Comparison of ENCODE assay signal across 8 cellular contexts in genomic region chr9:127586537-127586936, GRCh38. TPM values are rescaled to one million over a fixed set of nuclear protein-coding genes. Genes with fewer than 3 reads are reported as not detected.
DNase-seq lines count a peak whose midpoint lies in the region; ATAC-seq and TF ChIP-seq lines count a peak whose summit lies in the region.

No MANE protein-coding gene starts in this region.

- CTCF ChIA-PET in CD8-positive, alpha-beta T cell (lab: Charles Lee) = interaction anchor here (0.6 to 10.6 kb wide), 19 partner anchors 8 to 335 kb away, joined by 3 to 106 read pairs (median 4); partner anchors contain the start of gene TOR2A
- CTCF ChIA-PET in PC-3 (lab: Charles Lee) = no interaction called here

- H3K79me2 ChIP-seq in PC-3 (ENCODE audit: low read length) (0 out of 2 replicates have a peak, but pooled peaks cover 4% of the 10 kb centered on the region), fibroblast of lung (ENCODE audit: control insufficient read depth, insufficient read depth, low read length) (peaks cover 3% of the 10 kb centered on the region)

- H3F3A ChIP-seq in PC-3 (ENCODE audit: low read length, unreplicated experiment) = peaks cover 6% of the 10 kb centered on the region

- peak; percentile 62 for ATAC-seq in CD8-positive, alpha-beta T cell
- ATAC-seq in PC-3 = peak; percentile 64
- ATAC-seq in activated T-cell treated with anti-CD3 and anti-CD28 coated beads, Interleukin-2, amount 50 U/mL, for 72 hours (replicated peaks in 1 of 2) = peak; percentile 64 to 72
- ATAC-seq in upper lobe of right lung = peak; percentile 95
- ATAC-seq in HG03196 (IDR thresholded peaks at IDR 0.05; ENCODE audit: unreplicated experiment) = no peak

- no peak overlapping the region for H3K9ac ChIP-seq in PC-3 (ENCODE audit: low read length)
- H3K9ac ChIP-seq in fibroblast of lung (ENCODE audit: insufficient read depth, low read length) = no peak overlapping the region

- peak; percentile 26 to 78 (median 55) for DNase-seq in CD8-positive, alpha-beta T cell
- peak in 60 of 76 experiments; percentile 18 to 77 (median 48) for DNase-seq in HUDEP-2 (lab: John Stamatoyannopoulos, UW; ENCODE audit: unreplicated experiment in 76 of 76)
- DNase-seq in PC-3 = peak; percentile 80
- DNase-seq in activated T-cell treated with anti-CD3 and anti-CD28 coated beads, Interleukin-2, amount 50 U/mL, for 72 hours = peak; percentile 64 to 69
- peak; percentile 66 to 84 for DNase-seq in fibroblast of lung (ENCODE audit: low read depth in 2 of 2)
- DNase-seq in upper lobe of right lung = peak; percentile 81

- no peaks in the 10 kb centered on the region for H3K4me1 ChIP-seq in CD8-positive, alpha-beta T cell (ENCODE audit: insufficient read depth, low read length)
- peaks cover 11% of the 10 kb centered on the region for H3K4me1 ChIP-seq in PC-3 (ENCODE audit: insufficient read depth, low read length)
- H3K4me1 ChIP-seq in fibroblast of lung (ENCODE audit: control insufficient read depth, extremely low read depth, insufficient read depth, low read length) = peaks cover 7% of the 10 kb centered on the region
- H3K4me1 ChIP-seq in upper lobe of right lung = peaks cover 7% of the 10 kb centered on the region

- H3K27me3 ChIP-seq in CD8-positive, alpha-beta T cell (ENCODE audit: insufficient read depth, low read length) = no peaks in the 10 kb centered on the region
- H3K27me3 ChIP-seq in PC-3 (ENCODE audit: low read length) (no peaks in the 10 kb centered on the region), fibroblast of lung (ENCODE audit: control insufficient read depth, insufficient read depth, low read length) (no peaks in the 10 kb centered on the region), upper lobe of right lung (no peaks in the 10 kb centered on the region)

- H4K20me1 ChIP-seq in PC-3 (ENCODE audit: low read length) (no peaks in the 10 kb centered on the region), fibroblast of lung (ENCODE audit: control insufficient read depth, extremely low read depth, insufficient read depth, low read length) (no peaks in the 10 kb centered on the region)

- H3K4me3 ChIP-seq in CD8-positive, alpha-beta T cell (ENCODE audit: low read depth, low read length) = no peak overlapping the region
- H3K4me3 ChIP-seq in PC-3 (ENCODE audit: low read length) (no peak overlapping the region), fibroblast of lung (replicated peaks in 1 of 4; ENCODE audit: control extremely low read depth in 1 of 4, insufficient read depth in 1 of 4, low read depth in 3 of 4, low read length in 4 of 4) (no peak overlapping the region), upper lobe of right lung (no peak overlapping the region)

- H3K4me3 Mint-ChIP-seq in CD8-positive, alpha-beta T cell = no peak overlapping the region
- H3K4me3 Mint-ChIP-seq in activated T-cell treated with anti-CD3 and anti-CD28 coated beads, Interleukin-2, amount 50 U/mL, for 72 hours = no peak overlapping the region
- no peak overlapping the region for H3K4me3 Mint-ChIP-seq in nephron

- intact Hi-C loops in CD8-positive, alpha-beta T cell (cut with DNase I, micrococcal nuclease) = loop anchor here (1.0 to 5.0 kb wide), 5 partner anchors 61 to 336 kb away; no protein-coding TSS in a partner anchor
- intact Hi-C loops in PC-3 (cut with micrococcal nuclease) = loop anchor here (1.0 to 5.0 kb wide), 3 partner anchors 13 to 82 kb away; no protein-coding TSS in a partner anchor
- intact Hi-C loops in upper lobe of right lung (cut with DNase I) = loop anchor here (5.0 kb wide), 2 partner anchors 84 to 336 kb away; no protein-coding TSS in a partner anchor

- TF ChIP-seq CTCF in CD8-positive, alpha-beta T cell (IDR thresholded peaks at IDR 0.05) = peak; percentile 57
- TF ChIP-seq CTCF in PC-3 (conservative IDR thresholded peaks at IDR 0.05; ENCODE audit: low read depth, low read length) (peak; percentile 79), fibroblast of lung (conservative IDR thresholded peaks at IDR 0.05 in 1 of 2, IDR thresholded peaks at IDR 0.05 in 1 of 2; ENCODE audit: low read depth in 1 of 2, low read length in 2 of 2) (peak; percentile 89 to 91), nephron (IDR thresholded peaks at IDR 0.05; ENCODE audit: unreplicated experiment in 3 of 3) (peak; percentile 79 to 84 (median 83)), upper lobe of right lung (IDR thresholded peaks at IDR 0.05) (peak; percentile 87)

- H3K4me1 Mint-ChIP-seq in CD8-positive, alpha-beta T cell (ENCODE audit: low read depth) = peaks cover 3% of the 10 kb centered on the region
- peaks cover 10% of the 10 kb centered on the region for H3K4me1 Mint-ChIP-seq in activated T-cell treated with anti-CD3 and anti-CD28 coated beads, Interleukin-2, amount 50 U/mL, for 72 hours (ENCODE audit: low read depth)
- peaks cover 12% of the 10 kb centered on the region for H3K4me1 Mint-ChIP-seq in nephron

- H2AFZ ChIP-seq in PC-3 (ENCODE audit: low read length) (no peak overlapping the region), fibroblast of lung (ENCODE audit: low read length) (no peak overlapping the region)

- no peak overlapping the region for H3K27ac ChIP-seq in CD8-positive, alpha-beta T cell (ENCODE audit: low read depth, low read length)
- no peak overlapping the region for H3K27ac ChIP-seq in PC-3 (ENCODE audit: low read length)
- no peak overlapping the region for H3K27ac ChIP-seq in fibroblast of lung (ENCODE audit: insufficient read depth, low read length)
- no peak overlapping the region for H3K27ac ChIP-seq in upper lobe of right lung

- H3K4me2 ChIP-seq in PC-3 (ENCODE audit: low read length) = no peak overlapping the region
- no peak overlapping the region for H3K4me2 ChIP-seq in fibroblast of lung (ENCODE audit: extremely low read depth, insufficient read depth, low read length)

- H3K27me3 Mint-ChIP-seq in CD8-positive, alpha-beta T cell (ENCODE audit: low read depth) = peaks cover 13% of the 10 kb centered on the region
- H3K27me3 Mint-ChIP-seq in activated T-cell treated with anti-CD3 and anti-CD28 coated beads, Interleukin-2, amount 50 U/mL, for 72 hours (ENCODE audit: low read depth) = peaks cover 17% of the 10 kb centered on the region
- peaks cover 5% of the 10 kb centered on the region for H3K27me3 Mint-ChIP-seq in nephron (ENCODE audit: low read depth)

- no peaks in the 10 kb centered on the region for H3K9me3 ChIP-seq in CD8-positive, alpha-beta T cell (ENCODE audit: low read length)
- H3K9me3 ChIP-seq in PC-3 (ENCODE audit: low read length) = no peaks in the 10 kb centered on the region
- no peaks in the 10 kb centered on the region for H3K9me3 ChIP-seq in fibroblast of lung (ENCODE audit: control insufficient read depth, insufficient read depth, low read depth, low read length)
- H3K9me3 ChIP-seq in upper lobe of right lung = no peaks in the 10 kb centered on the region

- POLR2A ChIA-PET in CD8-positive, alpha-beta T cell (lab: Charles Lee) = interaction anchor here (0.9 kb wide), 1 partner anchor 21 kb away, joined by 9 read pairs; no protein-coding TSS in a partner anchor
- POLR2A ChIA-PET in PC-3 (lab: Charles Lee; ENCODE audit: unreplicated experiment) = interaction anchor here (0.6 kb wide), 1 partner anchor 105 kb away, joined by 5 read pairs; no protein-coding TSS in a partner anchor

- no TSS peak for BruUV-seq in PC-3 (replicated peaks; lab: Mats Ljungman, UMichigan)

- no peaks in the 10 kb centered on the region for H3K36me3 Mint-ChIP-seq in CD8-positive, alpha-beta T cell
- H3K36me3 Mint-ChIP-seq in activated T-cell treated with anti-CD3 and anti-CD28 coated beads, Interleukin-2, amount 50 U/mL, for 72 hours (ENCODE audit: insufficient read depth in 2 of 2) = peaks cover 0 to 1% of the 10 kb centered on the region in 2 donors
- no peaks in the 10 kb centered on the region for H3K36me3 Mint-ChIP-seq in nephron (ENCODE audit: low read depth)

- H3K9me2 ChIP-seq in PC-3 (replicated peaks; ENCODE audit: low read length) = no peaks in the 10 kb centered on the region

- H3K36me3 ChIP-seq in CD8-positive, alpha-beta T cell (ENCODE audit: insufficient read depth, low read length) = no peaks in the 10 kb centered on the region
- H3K36me3 ChIP-seq in PC-3 (ENCODE audit: low read depth, low read length) (no peaks in the 10 kb centered on the region), fibroblast of lung (ENCODE audit: control insufficient read depth, insufficient read depth, low read length) (no peaks in the 10 kb centered on the region), upper lobe of right lung (no peaks in the 10 kb centered on the region)

- H3K27ac Mint-ChIP-seq in CD8-positive, alpha-beta T cell = no peak overlapping the region
- no peak overlapping the region for H3K27ac Mint-ChIP-seq in activated T-cell treated with anti-CD3 and anti-CD28 coated beads, Interleukin-2, amount 50 U/mL, for 72 hours
- no peak overlapping the region for H3K27ac Mint-ChIP-seq in nephron

- H3K9me3 Mint-ChIP-seq in CD8-positive, alpha-beta T cell = no peaks in the 10 kb centered on the region
- H3K9me3 Mint-ChIP-seq in activated T-cell treated with anti-CD3 and anti-CD28 coated beads, Interleukin-2, amount 50 U/mL, for 72 hours = no peaks in the 10 kb centered on the region
- no peaks in the 10 kb centered on the region for H3K9me3 Mint-ChIP-seq in nephron

RNA-seq across cellular contexts. Expression of gene STXBP1, which starts 25.5 kb away (rescaled TPM):
- 1 to 10 TPM; 7.7 to 8.9 TPM for total RNA-seq in CD8-positive, alpha-beta T cell
- total RNA-seq in PC-3 (2014; rRNA removed) (9.1 and 12.2 TPM in 2 replicates), fibroblast of lung (19.8 and 36.0 TPM in 2 replicates), upper lobe of right lung (92.1 TPM)
- total RNA-seq in activated T-cell treated with anti-CD3 and anti-CD28 coated beads, Interleukin-2, amount 50 U/mL, for 72 hours = 10 to 100 TPM; 14.5 to 26.6 TPM
- 25.6 and 34.6 TPM in 2 replicates for polyA plus RNA-seq in fibroblast of lung
- polyA plus RNA-seq in fibroblast of lung (2012) = 41.9 and 43.7 TPM in 2 replicates
- polyA minus RNA-seq in fibroblast of lung (ENCODE audit: low replicate concordance) = 61.1 and 80.7 TPM in 2 replicates
